Comparison of ENCODE assay signal across 8 cellular contexts in the genomic region with DNA sequence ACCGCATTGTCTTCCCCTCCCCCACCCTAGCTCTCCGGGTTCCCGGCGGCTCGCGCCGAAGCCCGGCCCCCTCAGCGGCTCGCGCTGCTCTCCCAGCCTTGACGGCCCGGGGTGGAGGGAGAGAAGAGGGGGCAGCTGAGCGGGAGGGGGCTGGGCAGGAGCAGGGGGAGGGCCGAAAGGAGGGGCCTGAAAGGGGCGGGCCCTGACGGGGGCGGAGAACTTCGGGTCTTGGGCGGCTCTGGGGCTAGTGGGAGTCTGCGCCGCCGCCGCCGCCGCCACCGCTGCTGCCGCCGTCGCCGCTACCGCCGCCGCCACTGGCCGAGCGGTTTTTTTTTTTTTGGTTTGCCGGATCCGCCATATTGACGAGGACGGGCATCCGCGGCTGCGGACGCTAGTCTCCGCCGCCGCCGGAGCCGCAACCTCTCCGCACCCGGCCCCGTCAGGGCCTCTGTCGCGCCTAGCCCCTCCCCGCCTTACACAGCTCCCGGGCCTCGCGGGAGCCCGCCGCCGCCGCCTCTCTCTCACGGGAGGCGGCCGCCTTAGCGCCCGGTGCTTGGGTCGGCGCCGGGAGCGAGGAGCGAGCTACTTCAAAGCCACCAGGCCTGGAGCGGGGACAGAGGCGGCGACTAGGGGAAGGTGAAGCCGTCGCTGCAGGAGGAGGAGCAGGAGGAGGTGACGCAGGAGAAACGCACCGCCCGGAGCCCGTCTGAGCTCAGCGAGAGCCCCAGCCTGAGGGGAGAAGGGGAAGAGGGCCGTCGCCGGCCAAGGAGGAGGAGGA.
DNase-seq lines count a peak whose midpoint lies in the region; ATAC-seq lines count a peak whose summit lies in the region.

A gene with protein sequence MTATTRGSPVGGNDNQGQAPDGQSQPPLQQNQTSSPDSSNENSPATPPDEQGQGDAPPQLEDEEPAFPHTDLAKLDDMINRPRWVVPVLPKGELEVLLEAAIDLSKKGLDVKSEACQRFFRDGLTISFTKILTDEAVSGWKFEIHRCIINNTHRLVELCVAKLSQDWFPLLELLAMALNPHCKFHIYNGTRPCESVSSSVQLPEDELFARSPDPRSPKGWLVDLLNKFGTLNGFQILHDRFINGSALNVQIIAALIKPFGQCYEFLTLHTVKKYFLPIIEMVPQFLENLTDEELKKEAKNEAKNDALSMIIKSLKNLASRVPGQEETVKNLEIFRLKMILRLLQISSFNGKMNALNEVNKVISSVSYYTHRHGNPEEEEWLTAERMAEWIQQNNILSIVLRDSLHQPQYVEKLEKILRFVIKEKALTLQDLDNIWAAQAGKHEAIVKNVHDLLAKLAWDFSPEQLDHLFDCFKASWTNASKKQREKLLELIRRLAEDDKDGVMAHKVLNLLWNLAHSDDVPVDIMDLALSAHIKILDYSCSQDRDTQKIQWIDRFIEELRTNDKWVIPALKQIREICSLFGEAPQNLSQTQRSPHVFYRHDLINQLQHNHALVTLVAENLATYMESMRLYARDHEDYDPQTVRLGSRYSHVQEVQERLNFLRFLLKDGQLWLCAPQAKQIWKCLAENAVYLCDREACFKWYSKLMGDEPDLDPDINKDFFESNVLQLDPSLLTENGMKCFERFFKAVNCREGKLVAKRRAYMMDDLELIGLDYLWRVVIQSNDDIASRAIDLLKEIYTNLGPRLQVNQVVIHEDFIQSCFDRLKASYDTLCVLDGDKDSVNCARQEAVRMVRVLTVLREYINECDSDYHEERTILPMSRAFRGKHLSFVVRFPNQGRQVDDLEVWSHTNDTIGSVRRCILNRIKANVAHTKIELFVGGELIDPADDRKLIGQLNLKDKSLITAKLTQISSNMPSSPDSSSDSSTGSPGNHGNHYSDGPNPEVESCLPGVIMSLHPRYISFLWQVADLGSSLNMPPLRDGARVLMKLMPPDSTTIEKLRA (N-terminal part only) (plus strand): TSS at position 341 of the 778 bp plus-strand sequence. CDS start 38,184 bp downstream, outside the sequence.

- peak within 1 kb of the TSS; percentile 85 for H3K4me3 ChIP-seq in ACC112 (ENCODE audit: low read depth, low read length)

- peaks cover 14% of the 10 kb centered on the region for H3K4me1 ChIP-seq in ACC112 (ENCODE audit: control insufficient read depth, insufficient read depth, low read length, unreplicated experiment)

- peaks cover 51% of the 10 kb centered on the region for H3K79me2 ChIP-seq in ACC112 (ENCODE audit: control insufficient read depth, insufficient read depth, low read length, unreplicated experiment)

- no peaks in the 10 kb centered on the region for H3K27me3 ChIP-seq in ACC112 (ENCODE audit: insufficient read depth, low read length)

- H3K36me3 ChIP-seq in ACC112 (ENCODE audit: insufficient read depth, low read length), result no peaks in the 10 kb centered on the region

- DNase-seq in NCI-H2227 (lab: John Stamatoyannopoulos, UW; ENCODE audit: unreplicated experiment) (peak; percentile 94), caudate nucleus (lab: John Stamatoyannopoulos, UW) (peak; percentile 4 to 96 (median 84)), islet precursor cell (peak; percentile 97)
- DNase-seq in activated CD4-positive, CD25-positive, alpha-beta regulatory T cell (lab: John Stamatoyannopoulos, UW), result peak; percentile 48 to 79 (median 66)
- DNase-seq in stimulated activated CD4-positive, alpha-beta T cell treated with anti-CD3 and anti-CD28 coated beads, Interleukin-12 subunit alpha, Interleukin-12 subunit beta, amount 100 ng/mL, for 4 hours, result peak; percentile 79

- ATAC-seq in GM18867 (IDR thresholded peaks at IDR 0.05; ENCODE audit: unreplicated experiment) (peak; percentile 57), HG03097 (IDR thresholded peaks at IDR 0.05; ENCODE audit: low FRiP score, unreplicated experiment) (peak; percentile 49)

- H3K27ac ChIP-seq in ACC112 (ENCODE audit: low read depth, low read length) (peak within 1 kb of the TSS; percentile 100), caudate nucleus (ENCODE audit: low read depth, low read length) (peak within 1 kb of the TSS; percentile 99)

- H2AFZ ChIP-seq in ACC112 (ENCODE audit: low read length, unreplicated experiment), result no peak within 1 kb of the TSS

Comparison
In these comparisons a context has a peak if more than half of its experiments do, and no peak if none do; other contexts are left out.
1. Peak in every context shown above with its lines: DNase-seq, ATAC-seq, H3K4me3 ChIP-seq and H3K27ac ChIP-seq.